Comparison of ENCODE assay signal across 20 cellular contexts in genomic region chr5:132384506-132384905, GRCh38.
"Had no signal": no experiment of that assay in that cellular context is flagged by ENCODE, and none has a peak within 500 bp of the region (broad histone marks: within the 10 kb centered on the region; RNA-seq: fewer than 3 reads in every experiment).

No MANE protein-coding gene starts in this region.

- H3K36me3 ChIP-seq: transverse colon had no signal

- H3K27me3 ChIP-seq: dorsolateral prefrontal cortex, gastrocnemius medialis, heart right ventricle, pancreas, spleen, transverse colon had no signal

- H3K4me3 ChIP-seq: dorsolateral prefrontal cortex, gastrocnemius medialis, heart right ventricle, lower lobe of right lung, pancreas, spleen, thoracic aorta, transverse colon had no signal

- H3K27ac ChIP-seq: gastrocnemius medialis, pancreas, thoracic aorta had no signal

- H3K9me3 ChIP-seq: gastrocnemius medialis, heart right ventricle, lower lobe of right lung, pancreas, spleen, thoracic aorta, transverse colon had no signal

- DNase-seq: cortex of kidney; dorsolateral prefrontal cortex; effector CD8-positive, alpha-beta T cell; gastrocnemius medialis; heart right ventricle; kidney glomerular epithelial cell; lower lobe of right lung; midbrain; naive B cell; occipital lobe; pancreas; spleen; stimulated activated CD4-positive, alpha-beta T cell treated with anti-CD3 and anti-CD28 coated beads, Interleukin-2, amount 100 ng/mL, for 24 hours; stimulated activated CD4-positive, alpha-beta T cell treated with anti-CD3 and anti-CD28 coated beads, Interleukin-4, amount 100 ng/mL, for 4 hours; stimulated activated naive B cell treated with anti-CD40 and anti-IgM and Interleukin-4, amounts not matched to agents 10 μg/mL and 1 μg/mL and 100 μg/mL, for 72 hours; stimulated activated naive CD8-positive, alpha-beta T cell treated with anti-CD3 and anti-CD28 coated beads, Interleukin-15, amount 100 ng/mL, for 72 hours; transverse colon had no signal

- ATAC-seq: gastrocnemius medialis, left lobe of liver, lower lobe of right lung, pancreas, sciatic nerve had no signal
